21 cellular contexts compared by ENCODE assay signal in the genomic region with DNA sequence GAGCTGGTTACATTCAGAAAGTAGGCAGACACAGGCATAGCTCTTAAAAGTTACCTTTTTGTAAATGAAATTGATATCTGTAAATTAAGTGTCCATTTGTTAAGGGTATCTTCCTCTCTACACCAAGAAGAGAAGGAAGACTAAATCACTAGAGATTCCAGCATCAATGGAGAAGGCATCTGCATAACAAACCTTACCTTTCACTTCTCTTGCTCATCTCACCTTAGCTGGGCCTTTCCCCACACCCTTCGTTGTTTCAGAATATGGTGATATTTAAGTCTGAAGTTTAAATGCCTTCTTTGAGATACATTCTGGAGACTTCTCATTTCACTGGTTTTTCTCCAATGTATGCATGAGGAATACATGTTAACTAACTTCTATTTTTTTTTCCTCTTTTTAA.
"Had no signal": no experiment of that assay in that cellular context is flagged by ENCODE, and none has a peak within 500 bp of the region (broad histone marks: within the 10 kb centered on the region; RNA-seq: fewer than 3 reads in every experiment).

No MANE protein-coding gene starts in this region.

- H3K9me3 ChIP-seq: breast epithelium, vagina had no signal

- H3K4me3 ChIP-seq: breast epithelium, vagina had no signal

- ATAC-seq: activated CD4-positive, alpha-beta T cell treated with anti-CD3 and anti-CD28 coated beads for 36 hours; esophagus mucosa; natural killer cell; stimulated activated naive CD8-positive, alpha-beta T cell treated with anti-CD3 and anti-CD28 coated beads, Interleukin-15, amount 100 ng/mL, for 72 hours had no signal

- H3K36me3 Mint-ChIP-seq: natural killer cell, type B pancreatic cell had no signal

- H3K27me3 Mint-ChIP-seq: activated CD4-positive, alpha-beta T cell treated with anti-CD3 and anti-CD28 coated beads for 36 hours; stimulated activated naive CD8-positive, alpha-beta T cell treated with anti-CD3 and anti-CD28 coated beads, Interleukin-15, amount 100 ng/mL, for 72 hours; type B pancreatic cell had no signal

- H3K4me3 Mint-ChIP-seq: activated CD4-positive, alpha-beta T cell treated with anti-CD3 and anti-CD28 coated beads for 36 hours; activated T-helper 1 cell treated with anti-CD3 and anti-CD28 coated beads, Interleukin-12 subunit alpha, Interleukin-12 subunit beta, Interleukin-2, Interleukin-4 antibody, amounts not matched to agents 30 ng/mL and 10 ng/mL and 1 ng/mL, durations not matched to agents 14 hours and 24 hours and 36 hours; natural killer cell; stimulated activated naive CD8-positive, alpha-beta T cell treated with anti-CD3 and anti-CD28 coated beads, Interleukin-15, amount 100 ng/mL, for 72 hours; type B pancreatic cell had no signal

- H3K27me3 ChIP-seq: breast epithelium, vagina had no signal

- H3K4me1 Mint-ChIP-seq: natural killer cell had no signal

- H3K36me3 ChIP-seq: breast epithelium, vagina had no signal

- DNase-seq: activated CD4-positive, alpha-beta T cell treated with anti-CD3 and anti-CD28 coated beads for 36 hours; activated CD4-positive, alpha-beta T cell treated with anti-CD3 and anti-CD28 coated beads, Interleukin-2, amount 50 U/mL, for 48 hours; activated CD8-positive, alpha-beta memory T cell treated with anti-CD3 and anti-CD28 coated beads, Interleukin-2, amount 50 U/mL, for 4 hours; activated effector memory CD4-positive, alpha-beta T cell treated with anti-CD3 and anti-CD28 coated beads, Interleukin-2, amount 50 U/mL, for 16 hours; activated naive CD4-positive, alpha-beta T cell treated with anti-CD3 and anti-CD28 coated beads, Interleukin-2, amount 50 U/mL, for 16 hours; activated T-cell treated with anti-CD3 and anti-CD28 coated beads, Interleukin-2, amount 50 U/mL, for 1 hour; central memory CD4-positive, alpha-beta T cell; foreskin fibroblast; head of caudate nucleus; hippocampal formation; natural killer cell; stimulated activated CD4-positive, alpha-beta T cell treated with anti-CD3 and anti-CD28 coated beads, Interleukin-12 subunit alpha, Interleukin-12 subunit beta, amount 100 ng/mL, for 4 hours; stimulated activated CD4-positive, alpha-beta T cell treated with anti-CD3 and anti-CD28 coated beads, Interleukin-4, amount 100 ng/mL, for 1 hour; stimulated activated naive CD8-positive, alpha-beta T cell treated with anti-CD3 and anti-CD28 coated beads, Interleukin-15, amount 100 ng/mL, for 72 hours; substantia nigra; T-helper 2 cell had no signal

- H3K27ac ChIP-seq: vagina had no signal

- H3K27ac Mint-ChIP-seq: activated CD4-positive, alpha-beta T cell treated with anti-CD3 and anti-CD28 coated beads for 36 hours; activated T-helper 1 cell treated with anti-CD3 and anti-CD28 coated beads, Interleukin-12 subunit alpha, Interleukin-12 subunit beta, Interleukin-2, Interleukin-4 antibody, amounts not matched to agents 30 ng/mL and 10 ng/mL and 1 ng/mL, durations not matched to agents 14 hours and 24 hours and 36 hours; natural killer cell; type B pancreatic cell had no signal

- H3K9me3 Mint-ChIP-seq: natural killer cell had no signal
